In the genomic region with DNA sequence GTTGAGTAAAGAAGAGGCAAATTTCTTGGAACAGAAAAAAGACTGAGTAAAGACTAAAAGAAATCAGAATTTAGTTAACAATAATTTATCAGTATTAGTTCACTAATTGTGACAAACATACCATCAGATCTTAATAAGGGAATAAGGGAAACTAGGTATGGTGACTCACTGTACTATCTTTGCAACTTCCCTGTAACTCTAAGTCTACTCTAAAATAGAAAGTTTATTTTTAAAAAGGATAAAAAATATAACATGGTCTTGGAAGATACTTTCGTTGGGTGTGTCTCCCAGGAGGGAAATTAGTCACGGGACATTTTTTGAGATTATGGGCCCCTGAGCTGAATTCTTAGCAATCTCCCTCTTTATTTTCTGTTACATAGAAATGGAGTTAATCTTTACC, we compare ENCODE assay signal across 21 cellular contexts.
A peak's percentile ranks its signal among the peaks of the same experiment; 100 is the strongest.
DNase-seq lines count a peak whose midpoint lies in the region; ATAC-seq, FAIRE-seq and TF ChIP-seq lines count a peak whose summit lies in the region.
"Had no signal": no experiment of that assay in that cellular context is flagged by ENCODE, and none has a peak within 500 bp of the region (broad histone marks: within the 10 kb centered on the region; RNA-seq: fewer than 3 reads in every experiment).

No MANE protein-coding gene starts in this region.

- H3K4me3 ChIP-seq in IMR-90 (ENCODE audit: insufficient read depth, low read depth, low read length) (no peak overlapping the region), astrocyte (ENCODE audit: insufficient read depth, low read depth, low read length) (no peak overlapping the region), keratinocyte (ENCODE audit: control insufficient read depth in 2 of 3, extremely low read depth in 1 of 3, insufficient read depth in 2 of 3, low read depth in 1 of 3, low read length in 3 of 3) (no peak overlapping the region), MG63 (no peak overlapping the region)
- H3K4me3 ChIP-seq: prostate gland, thyroid gland had no signal

- H3K79me1 ChIP-seq in IMR-90 (ENCODE audit: low read depth in 1 of 2, low read length in 2 of 2), result no peaks in the 10 kb centered on the region

- TF ChIP-seq RAD21 in IMR-90 (IDR thresholded peaks at IDR 0.05; ENCODE audit: low read length), result no peak

- TF ChIP-seq CTCF in 22Rv1 (IDR thresholded peaks at IDR 0.05) (no peak), IMR-90 (conservative IDR thresholded peaks at IDR 0.05; ENCODE audit: low read depth, low read length) (no peak), astrocyte (IDR thresholded peaks at IDR 0.05; ENCODE audit: insufficient read depth, low read depth, low read length) (no peak), keratinocyte (optimal IDR thresholded peaks at IDR 0.05 in 1 of 3, IDR thresholded peaks at IDR 0.05 in 1 of 3, conservative IDR thresholded peaks at IDR 0.05 in 1 of 3; ENCODE audit: extremely low read depth in 1 of 3, insufficient read depth in 2 of 3, low read length in 3 of 3) (no peak), glutamatergic neuron (IDR thresholded peaks at IDR 0.05; ENCODE audit: partially characterized antibody, unreplicated experiment) (no peak)

- no peaks in the 10 kb centered on the region for H3K36me3 ChIP-seq in IMR-90 (ENCODE audit: control insufficient read depth, insufficient read depth, low read length)
- no peaks in the 10 kb centered on the region for H3K36me3 ChIP-seq in astrocyte (ENCODE audit: insufficient read depth, low read length)
- H3K36me3 ChIP-seq in keratinocyte (ENCODE audit: control insufficient read depth in 2 of 2, extremely low read depth in 1 of 2, insufficient read depth in 2 of 2, low read length in 2 of 2), result no peaks in the 10 kb centered on the region
- H3K36me3 ChIP-seq in MG63, result no peaks in the 10 kb centered on the region
- H3K36me3 ChIP-seq: prostate gland, thyroid gland had no signal

- H2BK15ac ChIP-seq in IMR-90 (ENCODE audit: low read depth, low read length), result no peak overlapping the region

- H3K27me3 Mint-ChIP-seq in astrocyte (ENCODE audit: low read depth, unreplicated experiment) (no peaks in the 10 kb centered on the region), glutamatergic neuron (ENCODE audit: unreplicated experiment) (no peaks in the 10 kb centered on the region)
- H3K27me3 Mint-ChIP-seq: activated naive CD8-positive, alpha-beta T cell treated with anti-CD3 and anti-CD28 coated beads, Interleukin-2, amount 50 U/mL, for 24 hours had no signal

- no peak overlapping the region for H3K56ac ChIP-seq in IMR-90 (ENCODE audit: extremely low read depth, insufficient read depth, low read length)

- dilution Hi-C loops in IMR-90 (cut with HindIII; ENCODE audit: low sequenced_read_pairs, unreplicated experiment), result no loop called here
- dilution Hi-C loops in keratinocyte (cut with MboI; ENCODE audit: extremely low pct_ligation_motif_present, low sequenced_read_pairs), result no loop called here

- POLR2A ChIA-PET in IMR-90 (lab: Charles Lee; ENCODE audit: unreplicated experiment), result no interaction called here

- peaks cover 15% of the 10 kb centered on the region for H3K4me1 Mint-ChIP-seq in astrocyte (ENCODE audit: low read depth, unreplicated experiment)
- peaks cover 4% of the 10 kb centered on the region for H3K4me1 Mint-ChIP-seq in glutamatergic neuron (ENCODE audit: low read depth, unreplicated experiment)
- H3K4me1 Mint-ChIP-seq: activated B cell treated with CpG ODN at 0.5 μM for 24 hours; activated naive CD8-positive, alpha-beta T cell treated with anti-CD3 and anti-CD28 coated beads, Interleukin-2, amount 50 U/mL, for 24 hours; CD4-positive, alpha-beta memory T cell; T-helper 17 cell had no signal

- no peak overlapping the region for H2BK120ac ChIP-seq in IMR-90 (ENCODE audit: low read depth, low read length)

- FAIRE-seq in astrocyte (lab: Jason Lieb, UNC) (no peak), keratinocyte (lab: Jason Lieb, UNC) (no peak)
- FAIRE-seq: HepG2 had no signal

- no peak for TF ChIP-seq POLR2A in IMR-90 (IDR thresholded peaks at IDR 0.05; ENCODE audit: low read depth, low read length)

- H3K4me2 ChIP-seq in IMR-90 (ENCODE audit: low read depth, low read length) (no peak overlapping the region), astrocyte (ENCODE audit: low read length) (no peak overlapping the region), keratinocyte (ENCODE audit: control insufficient read depth, extremely low read depth, insufficient read depth, low read depth, low read length) (peak overlapping the region; percentile 67)

- H2BK20ac ChIP-seq in IMR-90 (ENCODE audit: low read depth, low read length), result no peak overlapping the region

- CTCF ChIA-PET in IMR-90 (lab: Yijun Ruan, JAX), result no interaction called here

- no peak overlapping the region for H4K8ac ChIP-seq in IMR-90 (ENCODE audit: low read depth in 2 of 2, low read length in 2 of 2)

- no peak overlapping the region for H2BK5ac ChIP-seq in IMR-90 (ENCODE audit: low read depth, low read length, poor library complexity, severe bottlenecking)

- intact Hi-C loops in IMR-90 (cut with micrococcal nuclease), result loop anchor here (2.0 kb wide), 1 partner anchor 1310 kb away; no protein-coding TSS in a partner anchor

- no peak overlapping the region for H4K5ac ChIP-seq in IMR-90 (ENCODE audit: low read depth, low read length)

- no CpG with 5 or more reads among the region's 2 CpGs for WGBS in IMR-90 (ENCODE audit: extremely low coverage in 2 of 2, insufficient read length in 1 of 2), 2 experiments

- H3K9me1 ChIP-seq in IMR-90 (ENCODE audit: insufficient read depth, low read length) (no peaks in the 10 kb centered on the region), keratinocyte (ENCODE audit: control insufficient read depth, extremely low read depth, insufficient read depth, low read length) (no peaks in the 10 kb centered on the region)

- no peaks in the 10 kb centered on the region for H4K20me1 ChIP-seq in IMR-90 (ENCODE audit: insufficient read depth, low read length)
- H4K20me1 ChIP-seq in astrocyte (ENCODE audit: insufficient read depth, low read length), result no peaks in the 10 kb centered on the region
- no peaks in the 10 kb centered on the region for H4K20me1 ChIP-seq in keratinocyte (ENCODE audit: control insufficient read depth, extremely low read depth, insufficient read depth, low read length)

- no peak overlapping the region for H2AK5ac ChIP-seq in IMR-90 (ENCODE audit: low read depth, low read length)

- H3K4ac ChIP-seq in IMR-90 (ENCODE audit: low read depth, low read length), result no peak overlapping the region

- H3K79me2 ChIP-seq in astrocyte (ENCODE audit: insufficient read depth, low read length) (no peaks in the 10 kb centered on the region), keratinocyte (ENCODE audit: control insufficient read depth, insufficient read depth, low read length) (no peaks in the 10 kb centered on the region)

- H2AK9ac ChIP-seq in IMR-90 (replicated peaks; ENCODE audit: low read depth, low read length, poor library complexity), result no peak overlapping the region

- peak overlapping the region; percentile 67 for H3K27ac ChIP-seq in 22Rv1
- H3K27ac ChIP-seq in IMR-90 (ENCODE audit: insufficient read depth, low read length), result no peak overlapping the region
- no peak overlapping the region for H3K27ac ChIP-seq in astrocyte (ENCODE audit: low read depth, low read length)
- H3K27ac ChIP-seq in keratinocyte (ENCODE audit: control insufficient read depth, insufficient read depth, low read length), result peak overlapping the region; percentile 22
- H3K27ac ChIP-seq: prostate gland had no signal

- H3K9me3 ChIP-seq in IMR-90 (ENCODE audit: control insufficient read depth, insufficient read depth, low read length) (no peaks in the 10 kb centered on the region), astrocyte (ENCODE audit: insufficient read depth, low read depth, low read length) (no peaks in the 10 kb centered on the region), keratinocyte (ENCODE audit: control insufficient read depth, low read depth, low read length) (no peaks in the 10 kb centered on the region), MG63 (no peaks in the 10 kb centered on the region)
- H3K9me3 ChIP-seq: prostate gland, thyroid gland had no signal

- H3K36me3 Mint-ChIP-seq in astrocyte (ENCODE audit: low read depth, unreplicated experiment) (no peaks in the 10 kb centered on the region), glutamatergic neuron (ENCODE audit: unreplicated experiment) (no peaks in the 10 kb centered on the region)
- H3K36me3 Mint-ChIP-seq: CD4-positive, alpha-beta memory T cell; natural killer cell treated with Interleukin-12 subunit alpha and Interleukin-12 subunit beta and Interleukin-15 and Interleukin-18, amount 100 ng/mL, for 72 hours; stimulated activated naive B cell treated with anti-CD40 and anti-IgM and Interleukin-4, amounts not matched to agents 10 μg/mL and 1 μg/mL and 100 μg/mL, for 72 hours had no signal

- in situ Hi-C loops in IMR-90 (cut with MboI; ENCODE audit: low sequenced_read_pairs), result no loop called here

- H3K23ac ChIP-seq in IMR-90 (ENCODE audit: low read depth, low read length), result no peak overlapping the region

- H3K27ac Mint-ChIP-seq in astrocyte (ENCODE audit: unreplicated experiment) (no peak overlapping the region), glutamatergic neuron (ENCODE audit: unreplicated experiment) (no peak overlapping the region)
- H3K27ac Mint-ChIP-seq: activated B cell treated with CpG ODN at 0.5 μM for 24 hours; activated naive CD8-positive, alpha-beta T cell treated with anti-CD3 and anti-CD28 coated beads, Interleukin-2, amount 50 U/mL, for 24 hours; CD4-positive, alpha-beta memory T cell; natural killer cell treated with Interleukin-12 subunit alpha and Interleukin-12 subunit beta and Interleukin-15 and Interleukin-18, amount 100 ng/mL, for 72 hours; stimulated activated naive B cell treated with anti-CD40 and anti-IgM and Interleukin-4, amounts not matched to agents 10 μg/mL and 1 μg/mL and 100 μg/mL, for 72 hours; T-helper 17 cell had no signal

- no peak overlapping the region for H4K91ac ChIP-seq in IMR-90 (ENCODE audit: insufficient read depth, low read depth, low read length)

- H3K18ac ChIP-seq in IMR-90 (ENCODE audit: low read depth, low read length), result no peak overlapping the region

- no TSS peak for BruUV-seq in IMR-90 (replicated peaks; lab: Mats Ljungman, UMichigan)

- H3K27me3 ChIP-seq in IMR-90 (ENCODE audit: control insufficient read depth, insufficient read depth, low read length) (no peaks in the 10 kb centered on the region), astrocyte (ENCODE audit: insufficient read depth, low read length) (no peaks in the 10 kb centered on the region), keratinocyte (ENCODE audit: control insufficient read depth, extremely low read depth, insufficient read depth, low read length) (no peaks in the 10 kb centered on the region), MG63 (no peaks in the 10 kb centered on the region)
- H3K27me3 ChIP-seq: thyroid gland had no signal

- H2AFZ ChIP-seq in IMR-90 (replicated peaks; ENCODE audit: low read length, poor library complexity) (no peak overlapping the region), astrocyte (ENCODE audit: low read depth, low read length) (no peak overlapping the region), keratinocyte (ENCODE audit: control insufficient read depth, low read length) (no peak overlapping the region)

- no peak overlapping the region for H3K14ac ChIP-seq in IMR-90 (replicated peaks; ENCODE audit: low read depth, low read length)

- no peak for ATAC-seq in IMR-90 (ENCODE audit: low read depth)
- ATAC-seq: activated naive CD8-positive, alpha-beta T cell treated with anti-CD3 and anti-CD28 coated beads, Interleukin-2, amount 50 U/mL, for 24 hours; natural killer cell treated with Interleukin-12 subunit alpha and Interleukin-12 subunit beta and Interleukin-15 and Interleukin-18, amount 100 ng/mL, for 72 hours; Right ventricle myocardium inferior; stimulated activated naive B cell treated with anti-CD40 and anti-IgM and Interleukin-4, amounts not matched to agents 10 μg/mL and 1 μg/mL and 100 μg/mL, for 72 hours; T-helper 17 cell had no signal

- H3K9me3 Mint-ChIP-seq in astrocyte (ENCODE audit: unreplicated experiment) (no peaks in the 10 kb centered on the region), glutamatergic neuron (ENCODE audit: unreplicated experiment) (no peaks in the 10 kb centered on the region)
- H3K9me3 Mint-ChIP-seq: activated B cell treated with CpG ODN at 0.5 μM for 24 hours; activated naive CD8-positive, alpha-beta T cell treated with anti-CD3 and anti-CD28 coated beads, Interleukin-2, amount 50 U/mL, for 24 hours; natural killer cell treated with Interleukin-12 subunit alpha and Interleukin-12 subunit beta and Interleukin-15 and Interleukin-18, amount 100 ng/mL, for 72 hours; stimulated activated naive B cell treated with anti-CD40 and anti-IgM and Interleukin-4, amounts not matched to agents 10 μg/mL and 1 μg/mL and 100 μg/mL, for 72 hours had no signal

- no peaks in the 10 kb centered on the region for H3K4me1 ChIP-seq in IMR-90 (ENCODE audit: control insufficient read depth, insufficient read depth, low read length)
- H3K4me1 ChIP-seq in astrocyte (ENCODE audit: insufficient read depth, low read length), result no peaks in the 10 kb centered on the region
- peaks cover 12% of the 10 kb centered on the region for H3K4me1 ChIP-seq in keratinocyte (ENCODE audit: control insufficient read depth, extremely low read depth, insufficient read depth, low read length)
- H3K4me1 ChIP-seq: prostate gland had no signal

- DNase-seq in IMR-90 (peak; percentile 4), astrocyte (ENCODE audit: low read depth) (peak; percentile 12), keratinocyte (ENCODE audit: low read depth, low spot score) (no peak), glutamatergic neuron (no peak), MG63 (no peak), retina (no peak)
- DNase-seq in activated CD4-positive, CD25-positive, alpha-beta regulatory T cell treated with anti-CD3 and anti-CD28 coated beads, Interleukin-2, amount 50 U/mL, for 72 hours, result no peak
- DNase-seq: activated B cell treated with CpG ODN at 0.5 μM for 24 hours; activated naive CD8-positive, alpha-beta T cell treated with anti-CD3 and anti-CD28 coated beads, Interleukin-2, amount 50 U/mL, for 24 hours; CD4-positive, alpha-beta memory T cell; islet precursor cell; NCI-H1930; stimulated activated CD4-positive, alpha-beta T cell treated with anti-CD3 and anti-CD28 coated beads, Interleukin-12 subunit alpha, Interleukin-12 subunit beta, amount 100 ng/mL, for 4 hours; stimulated activated naive B cell treated with anti-CD40 and anti-IgM and Interleukin-4, amounts not matched to agents 10 μg/mL and 1 μg/mL and 100 μg/mL, for 72 hours; T-helper 17 cell; thyroid gland had no signal

- H3K9ac ChIP-seq in IMR-90 (ENCODE audit: low read depth, low read length) (no peak overlapping the region), astrocyte (ENCODE audit: low read length) (no peak overlapping the region), keratinocyte (ENCODE audit: control insufficient read depth, extremely low read depth, insufficient read depth, low read length) (peak overlapping the region; percentile 6)

- H3K4me3 Mint-ChIP-seq in astrocyte (ENCODE audit: unreplicated experiment) (no peak overlapping the region), glutamatergic neuron (ENCODE audit: unreplicated experiment) (no peak overlapping the region)
- H3K4me3 Mint-ChIP-seq: activated B cell treated with CpG ODN at 0.5 μM for 24 hours; activated naive CD8-positive, alpha-beta T cell treated with anti-CD3 and anti-CD28 coated beads, Interleukin-2, amount 50 U/mL, for 24 hours; CD4-positive, alpha-beta memory T cell; natural killer cell treated with Interleukin-12 subunit alpha and Interleukin-12 subunit beta and Interleukin-15 and Interleukin-18, amount 100 ng/mL, for 72 hours; stimulated activated naive B cell treated with anti-CD40 and anti-IgM and Interleukin-4, amounts not matched to agents 10 μg/mL and 1 μg/mL and 100 μg/mL, for 72 hours; T-helper 17 cell had no signal

Comparison
In these comparisons a context has a peak if more than half of its experiments do, and no peak if none do; other contexts are left out.
1. H3K27ac ChIP-seq: peak in 22Rv1 (single experiment) and keratinocyte (single experiment); none in IMR-90 (single experiment) and astrocyte (single experiment).
2. DNase-seq: peak in IMR-90 (single experiment) and astrocyte (single experiment); none in keratinocyte (single experiment), glutamatergic neuron (single experiment), MG63 (single experiment), activated CD4-positive, CD25-positive, alpha-beta regulatory T cell treated with anti-CD3 and anti-CD28 coated beads, Interleukin-2, amount 50 U/mL, for 72 hours (single experiment) and retina (single experiment).